Comparison of ENCODE assay signal across 34 cellular contexts in the genomic region with DNA sequence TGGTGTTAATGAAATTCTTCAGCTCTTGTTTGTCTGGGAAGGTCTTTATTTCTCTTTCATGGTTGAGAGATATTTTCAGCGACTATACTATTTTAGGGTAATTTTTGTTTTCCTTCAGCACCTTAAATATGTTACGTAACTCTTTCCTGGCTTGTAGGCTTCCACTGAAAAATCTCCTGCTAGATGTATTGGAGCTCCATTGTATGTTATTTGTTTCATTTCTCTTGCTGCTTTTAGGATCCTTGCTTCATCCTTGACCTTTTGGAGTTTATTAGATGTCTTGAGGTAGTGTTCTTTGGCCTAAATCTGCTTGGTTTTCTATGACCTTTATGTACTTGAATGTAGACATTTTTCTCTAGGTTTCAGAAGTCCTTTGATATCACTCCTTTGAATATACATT.
"Had no signal": no experiment of that assay in that cellular context is flagged by ENCODE, and none has a peak within 500 bp of the region (broad histone marks: within the 10 kb centered on the region; RNA-seq: fewer than 3 reads in every experiment).

No MANE protein-coding gene starts in this region.

- DNase-seq: Karpas-422, Kasumi-1, MG63, MM.1S, MV-4-11, NCI-H1048, NCI-H1092, NCI-H1092 treated with DMSO at 0.1 percent for 48 hours, NCI-H1105, NCI-H1105 treated with DMSO at 0.1 percent for 48 hours, NCI-H1417, NCI-H1417 treated with DMSO at 0.1 percent for 48 hours, NCI-H1436, NCI-H1436 treated with DMSO at 0.1 percent for 48 hours, NCI-H146, NCI-H1694, NCI-H1694 treated with DMSO at 0.1 percent for 48 hours, NCI-H187, NCI-H187 treated with DMSO at 0.1 percent for 48 hours, NCI-H1930, NCI-H2029, NCI-H2029 treated with DMSO at 0.1 percent for 48 hours, NCI-H2081, NCI-H2081 treated with DMSO at 0.1 percent for 48 hours, NCI-H2107, NCI-H2171, NCI-H2171 treated with DMSO at 0.1 percent for 48 hours, NCI-H2227 treated with DMSO at 0.1 percent for 48 hours, NCI-H226, NCI-H345, NCI-H446, NCI-H446 treated with DMSO at 0.1 percent for 48 hours, NCI-H510A, NCI-H510A treated with DMSO at 0.1 percent for 48 hours had no signal

- H3K36me3 ChIP-seq: MG63 had no signal

- H3K4me3 ChIP-seq: MG63 had no signal

- H3K27me3 ChIP-seq: MG63 had no signal

- H3K9me3 ChIP-seq: MG63 had no signal
